In the genomic region with DNA sequence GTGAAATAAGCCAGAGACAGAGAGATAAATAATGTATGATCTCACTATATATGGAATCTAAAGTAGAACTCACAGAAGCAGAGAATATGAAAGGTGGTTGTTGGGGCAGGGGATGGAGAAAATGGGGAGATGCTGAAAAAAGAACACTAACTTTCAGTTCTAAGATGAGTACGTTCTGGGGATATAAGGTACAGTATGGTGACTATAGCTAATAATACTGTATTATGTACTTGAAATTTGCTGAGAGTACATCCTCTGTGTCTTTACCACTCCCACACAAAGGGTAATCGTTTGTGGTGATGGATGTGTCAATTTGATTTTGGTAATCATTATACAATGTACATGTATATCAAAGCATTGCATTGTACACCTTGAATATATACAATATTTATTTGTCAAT, we compare ENCODE assay signal across 17 cellular contexts. TPM values are rescaled to one million over a fixed set of nuclear protein-coding genes. Genes with fewer than 3 reads are reported as not detected.
DNase-seq lines count a peak whose midpoint lies in the region; ATAC-seq and TF ChIP-seq lines count a peak whose summit lies in the region.
"Had no signal": no experiment of that assay in that cellular context is flagged by ENCODE, and none has a peak within 500 bp of the region (broad histone marks: within the 10 kb centered on the region; RNA-seq: fewer than 3 reads in every experiment).

No MANE protein-coding gene starts in this region.

- peaks cover 49% of the 10 kb centered on the region for H3K4me1 Mint-ChIP-seq in activated CD8-positive, alpha-beta memory T cell treated with anti-CD3 and anti-CD28 coated beads, Interleukin-2, amount 10 ng/mL, durations not matched to agents 7 days and 5 days
- peaks cover 33% of the 10 kb centered on the region for H3K4me1 Mint-ChIP-seq in WTC11

- no peak for ATAC-seq in activated CD8-positive, alpha-beta memory T cell treated with anti-CD3 and anti-CD28 coated beads, Interleukin-2, amount 10 ng/mL, durations not matched to agents 7 days and 5 days
- ATAC-seq in HG02759 (IDR thresholded peaks at IDR 0.05; ENCODE audit: unreplicated experiment) = peak; percentile 49
- no peak for ATAC-seq in HG03045 (IDR thresholded peaks at IDR 0.05; ENCODE audit: unreplicated experiment)
- no peak for ATAC-seq in WTC11
- ATAC-seq: HCT116, PC-3 had no signal

- TF ChIP-seq CTCF in WTC11 (IDR thresholded peaks at IDR 0.05) = no peak

- no peak for DNase-seq in activated CD8-positive, alpha-beta memory T cell treated with anti-CD3 and anti-CD28 coated beads, Interleukin-2, amount 10 ng/mL, durations not matched to agents 7 days and 5 days
- DNase-seq in activated CD8-positive, alpha-beta memory T cell treated with anti-CD3 and anti-CD28 coated beads, Interleukin-2, amount 50 U/mL, for 4 hours = no peak
- peak; percentile 0 to 14 for DNase-seq in NCI-H1930 (lab: John Stamatoyannopoulos, UW)
- DNase-seq in NOMO-1 treated with dmso at 0.1 percent for 144 hours (lab: John Stamatoyannopoulos, UW; ENCODE audit: unreplicated experiment) = no peak
- no peak for DNase-seq in NCI-H1048 (lab: John Stamatoyannopoulos, UW)
- DNase-seq in WTC11 (ENCODE audit: low spot score) = no peak
- DNase-seq: activated B cell treated with CpG ODN at 0.5 μM for 24 hours, aorta, COR-L47, MM.1S, NCI-H2227 treated with DMSO at 0.1 percent for 48 hours, nucleus accumbens, PC-3, thyroid gland had no signal

- CTCF ChIA-PET in activated CD8-positive, alpha-beta memory T cell treated with anti-CD3 and anti-CD28 coated beads, Interleukin-2, amount 10 ng/mL, durations not matched to agents 7 days and 5 days (lab: Charles Lee) = interaction anchor here (1.6 kb wide), 1 partner anchor 417 kb away, joined by 4 read pairs; no protein-coding TSS in a partner anchor
- CTCF ChIA-PET in WTC11 (lab: Charles Lee) = no interaction called here

- H3K27ac Mint-ChIP-seq in activated CD8-positive, alpha-beta memory T cell treated with anti-CD3 and anti-CD28 coated beads, Interleukin-2, amount 10 ng/mL, durations not matched to agents 7 days and 5 days = peak overlapping the region; percentile 8
- H3K27ac Mint-ChIP-seq in WTC11 = no peak overlapping the region; the same call in 1 of the 2 replicates
- H3K27ac Mint-ChIP-seq: activated B cell treated with CpG ODN at 0.5 μM for 24 hours had no signal

- H3K9me3 Mint-ChIP-seq in activated CD8-positive, alpha-beta memory T cell treated with anti-CD3 and anti-CD28 coated beads, Interleukin-2, amount 10 ng/mL, durations not matched to agents 7 days and 5 days (ENCODE audit: low read depth) = no peaks in the 10 kb centered on the region
- H3K9me3 Mint-ChIP-seq in WTC11 = no peaks in the 10 kb centered on the region
- H3K9me3 Mint-ChIP-seq: activated B cell treated with CpG ODN at 0.5 μM for 24 hours had no signal

- POLR2A ChIA-PET in WTC11 (lab: Charles Lee) = no interaction called here

- H3K36me3 Mint-ChIP-seq in activated CD8-positive, alpha-beta memory T cell treated with anti-CD3 and anti-CD28 coated beads, Interleukin-2, amount 10 ng/mL, durations not matched to agents 7 days and 5 days = peaks cover 2% of the 10 kb centered on the region
- H3K36me3 Mint-ChIP-seq in WTC11 = no peaks in the 10 kb centered on the region

- H3K27me3 Mint-ChIP-seq in activated CD8-positive, alpha-beta memory T cell treated with anti-CD3 and anti-CD28 coated beads, Interleukin-2, amount 10 ng/mL, durations not matched to agents 7 days and 5 days = no peaks in the 10 kb centered on the region
- H3K27me3 Mint-ChIP-seq in WTC11 (ENCODE audit: low read depth) = no peaks in the 10 kb centered on the region
- H3K27me3 Mint-ChIP-seq: activated B cell treated with CpG ODN at 0.5 μM for 24 hours had no signal

- no peak overlapping the region for H3K4me3 Mint-ChIP-seq in activated CD8-positive, alpha-beta memory T cell treated with anti-CD3 and anti-CD28 coated beads, Interleukin-2, amount 10 ng/mL, durations not matched to agents 7 days and 5 days
- no peak overlapping the region for H3K4me3 Mint-ChIP-seq in WTC11
- H3K4me3 Mint-ChIP-seq: activated B cell treated with CpG ODN at 0.5 μM for 24 hours had no signal

TF ChIP-seq in WTC11, 78 proteins besides CTCF, POLR2A, EP300 and RAD21:
- no peak for TF ChIP-seq SP1 (CRISPR knock-in tag; conservative IDR thresholded peaks at IDR 0.05)
- no peak for TF ChIP-seq RELA (CRISPR knock-in tag; IDR thresholded peaks at IDR 0.05; ENCODE audit: borderline replicate concordance)
- TF ChIP-seq, protein P1, sequence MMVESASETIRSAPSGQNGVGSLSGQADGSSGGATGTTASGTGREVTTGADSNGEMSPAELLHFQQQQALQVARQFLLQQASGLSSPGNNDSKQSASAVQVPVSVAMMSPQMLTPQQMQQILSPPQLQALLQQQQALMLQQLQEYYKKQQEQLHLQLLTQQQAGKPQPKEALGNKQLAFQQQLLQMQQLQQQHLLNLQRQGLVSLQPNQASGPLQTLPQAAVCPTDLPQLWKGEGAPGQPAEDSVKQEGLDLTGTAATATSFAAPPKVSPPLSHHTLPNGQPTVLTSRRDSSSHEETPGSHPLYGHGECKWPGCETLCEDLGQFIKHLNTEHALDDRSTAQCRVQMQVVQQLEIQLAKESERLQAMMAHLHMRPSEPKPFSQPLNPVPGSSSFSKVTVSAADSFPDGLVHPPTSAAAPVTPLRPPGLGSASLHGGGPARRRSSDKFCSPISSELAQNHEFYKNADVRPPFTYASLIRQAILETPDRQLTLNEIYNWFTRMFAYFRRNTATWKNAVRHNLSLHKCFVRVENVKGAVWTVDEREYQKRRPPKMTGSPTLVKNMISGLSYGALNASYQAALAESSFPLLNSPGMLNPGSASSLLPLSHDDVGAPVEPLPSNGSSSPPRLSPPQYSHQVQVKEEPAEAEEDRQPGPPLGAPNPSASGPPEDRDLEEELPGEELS (CRISPR knock-in tag; IDR thresholded peaks at IDR 0.05) = no peak
- TF ChIP-seq ZNF232 (CRISPR knock-in tag; IDR thresholded peaks at IDR 0.05) = no peak
- TF ChIP-seq, protein P2, sequence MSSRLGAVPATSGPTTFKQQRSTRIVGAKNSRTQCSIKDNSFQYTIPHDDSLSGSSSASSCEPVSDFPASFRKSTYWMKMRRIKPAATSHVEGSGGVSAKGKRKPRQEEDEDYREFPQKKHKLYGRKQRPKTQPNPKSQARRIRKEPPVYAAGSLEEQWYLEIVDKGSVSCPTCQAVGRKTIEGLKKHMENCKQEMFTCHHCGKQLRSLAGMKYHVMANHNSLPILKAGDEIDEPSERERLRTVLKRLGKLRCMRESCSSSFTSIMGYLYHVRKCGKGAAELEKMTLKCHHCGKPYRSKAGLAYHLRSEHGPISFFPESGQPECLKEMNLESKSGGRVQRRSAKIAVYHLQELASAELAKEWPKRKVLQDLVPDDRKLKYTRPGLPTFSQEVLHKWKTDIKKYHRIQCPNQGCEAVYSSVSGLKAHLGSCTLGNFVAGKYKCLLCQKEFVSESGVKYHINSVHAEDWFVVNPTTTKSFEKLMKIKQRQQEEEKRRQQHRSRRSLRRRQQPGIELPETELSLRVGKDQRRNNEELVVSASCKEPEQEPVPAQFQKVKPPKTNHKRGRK (CRISPR knock-in tag; IDR thresholded peaks at IDR 0.05; ENCODE audit: borderline replicate concordance) = no peak
- TF ChIP-seq ZNF219 (CRISPR knock-in tag; IDR thresholded peaks at IDR 0.05; ENCODE audit: borderline replicate concordance) = no peak
- no peak for TF ChIP-seq ATF1 (CRISPR knock-in tag; IDR thresholded peaks at IDR 0.05)
- no peak for TF ChIP-seq ETV6 (CRISPR knock-in tag; IDR thresholded peaks at IDR 0.05)
- TF ChIP-seq ZNF423 (CRISPR knock-in tag; IDR thresholded peaks at IDR 0.05) = no peak
- TF ChIP-seq ZNF263 (CRISPR knock-in tag; IDR thresholded peaks at IDR 0.05; ENCODE audit: low read depth) = no peak
- TF ChIP-seq TP53 (CRISPR knock-in tag; IDR thresholded peaks at IDR 0.05) = no peak
- no peak for TF ChIP-seq SOX15 (CRISPR knock-in tag; IDR thresholded peaks at IDR 0.05)
- no peak for TF ChIP-seq SMAD4 (CRISPR knock-in tag; IDR thresholded peaks at IDR 0.05)
- TF ChIP-seq, protein P3, sequence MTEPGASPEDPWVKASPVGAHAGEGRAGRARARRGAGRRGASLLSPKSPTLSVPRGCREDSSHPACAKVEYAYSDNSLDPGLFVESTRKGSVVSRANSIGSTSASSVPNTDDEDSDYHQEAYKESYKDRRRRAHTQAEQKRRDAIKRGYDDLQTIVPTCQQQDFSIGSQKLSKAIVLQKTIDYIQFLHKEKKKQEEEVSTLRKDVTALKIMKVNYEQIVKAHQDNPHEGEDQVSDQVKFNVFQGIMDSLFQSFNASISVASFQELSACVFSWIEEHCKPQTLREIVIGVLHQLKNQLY (CRISPR knock-in tag; IDR thresholded peaks at IDR 0.05) = no peak
- TF ChIP-seq, protein P4, sequence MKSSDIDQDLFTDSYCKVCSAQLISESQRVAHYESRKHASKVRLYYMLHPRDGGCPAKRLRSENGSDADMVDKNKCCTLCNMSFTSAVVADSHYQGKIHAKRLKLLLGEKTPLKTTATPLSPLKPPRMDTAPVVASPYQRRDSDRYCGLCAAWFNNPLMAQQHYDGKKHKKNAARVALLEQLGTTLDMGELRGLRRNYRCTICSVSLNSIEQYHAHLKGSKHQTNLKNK (CRISPR knock-in tag; IDR thresholded peaks at IDR 0.05) = no peak
- no peak for TF ChIP-seq ZNF317 (CRISPR knock-in tag; IDR thresholded peaks at IDR 0.05; ENCODE audit: borderline replicate concordance, low read depth)
- TF ChIP-seq, protein P5, sequence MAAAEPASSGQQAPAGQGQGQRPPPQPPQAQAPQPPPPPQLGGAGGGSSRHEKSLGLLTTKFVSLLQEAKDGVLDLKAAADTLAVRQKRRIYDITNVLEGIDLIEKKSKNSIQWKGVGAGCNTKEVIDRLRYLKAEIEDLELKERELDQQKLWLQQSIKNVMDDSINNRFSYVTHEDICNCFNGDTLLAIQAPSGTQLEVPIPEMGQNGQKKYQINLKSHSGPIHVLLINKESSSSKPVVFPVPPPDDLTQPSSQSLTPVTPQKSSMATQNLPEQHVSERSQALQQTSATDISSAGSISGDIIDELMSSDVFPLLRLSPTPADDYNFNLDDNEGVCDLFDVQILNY (CRISPR knock-in tag; IDR thresholded peaks at IDR 0.05) = no peak

RNA-seq across cellular contexts. Expression of a gene that starts 6.6 kb away (rescaled TPM):
- total RNA-seq in activated CD8-positive, alpha-beta memory T cell treated with anti-CD3 and anti-CD28 coated beads, Interleukin-2, amount 10 ng/mL, durations not matched to agents 7 days and 5 days = 10 to 100 TPM; 37.0 to 51.8 TPM
- 57.0 to 69.6 TPM (median 61.9 TPM) in 3 replicates for total RNA-seq in WTC11 (2021)

RNA-seq across cellular contexts. Expression of a gene that starts 33.0 kb away (rescaled TPM):
- total RNA-seq in activated CD8-positive, alpha-beta memory T cell treated with anti-CD3 and anti-CD28 coated beads, Interleukin-2, amount 10 ng/mL, durations not matched to agents 7 days and 5 days = 10 to 100 TPM in 1 of 2 experiments, 1 to 10 TPM in 1; 9.7 to 14.0 TPM
- total RNA-seq in WTC11 (2021) = 22.9 to 28.4 TPM (median 25.8 TPM) in 3 replicates

RNA-seq across cellular contexts. Expression of a gene that starts 54.3 kb away (rescaled TPM):
- total RNA-seq in activated CD8-positive, alpha-beta memory T cell treated with anti-CD3 and anti-CD28 coated beads, Interleukin-2, amount 10 ng/mL, durations not matched to agents 7 days and 5 days = under 1 TPM; 0.40 to 0.70 TPM
- 1.1 to 1.9 TPM (median 1.4 TPM) in 3 replicates for total RNA-seq in WTC11 (2021)

Comparison
In these comparisons a context has a peak if more than half of its experiments do, and no peak if none do; other contexts are left out.
1. DNase-seq: peak in NCI-H1930 (2 of 2); none in activated CD8-positive, alpha-beta memory T cell treated with anti-CD3 and anti-CD28 coated beads, Interleukin-2, amount 10 ng/mL, durations not matched to agents 7 days and 5 days (single experiment), activated CD8-positive, alpha-beta memory T cell treated with anti-CD3 and anti-CD28 coated beads, Interleukin-2, amount 50 U/mL, for 4 hours (single experiment), NOMO-1 treated with dmso at 0.1 percent for 144 hours (single experiment), NCI-H1048 (single experiment) and WTC11 (single experiment).